8 cellular contexts compared by ENCODE assay signal in the genomic region with DNA sequence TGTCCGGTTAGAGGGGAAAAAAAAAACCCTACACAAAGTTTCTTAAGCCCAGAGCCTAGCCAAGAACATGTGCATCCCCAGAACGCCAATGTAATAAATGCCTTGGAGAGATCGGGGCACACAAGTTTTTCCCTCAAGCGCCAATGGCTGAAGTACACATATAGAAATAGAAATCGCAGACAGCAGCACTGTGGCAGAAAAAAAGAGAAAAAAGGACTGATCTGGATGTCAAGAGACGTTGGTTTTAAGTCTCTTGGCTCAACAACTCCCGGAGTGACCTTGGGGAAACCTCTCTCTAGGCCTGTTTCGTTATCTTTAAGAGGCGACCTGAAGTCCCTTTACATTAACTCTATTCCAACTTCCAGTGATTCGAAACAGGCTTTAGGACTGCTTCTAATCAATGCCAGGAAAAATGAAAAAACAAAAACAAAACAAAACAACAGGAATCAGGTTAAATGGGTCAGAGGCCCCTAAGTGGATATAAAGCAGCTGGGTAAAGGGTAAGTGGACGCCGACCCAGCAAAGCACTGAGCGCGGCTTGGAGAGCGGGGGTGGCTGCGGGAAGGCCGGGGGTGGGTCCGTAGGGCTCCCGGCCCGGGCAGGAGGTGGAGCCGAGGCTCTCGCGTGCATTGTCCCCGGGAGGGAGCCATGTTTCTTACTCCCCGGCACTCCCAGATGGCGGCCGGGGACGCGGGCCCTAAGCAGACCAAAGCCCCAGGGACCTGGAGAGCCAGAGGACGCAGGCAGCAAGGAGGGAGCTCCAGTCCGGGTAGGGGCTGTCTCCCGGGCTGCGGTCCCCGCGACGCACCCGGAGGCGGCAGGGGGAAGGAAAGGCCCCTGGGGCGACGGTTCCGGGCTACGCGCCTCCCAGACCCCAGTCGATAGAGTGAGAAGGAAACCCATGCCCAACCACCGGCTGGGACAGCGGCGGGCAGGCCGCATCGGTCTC. TPM values are rescaled to one million over a fixed set of nuclear protein-coding genes. Genes with fewer than 3 reads are reported as not detected.
DNase-seq lines count a peak whose midpoint lies in the region; ATAC-seq and TF ChIP-seq lines count a peak whose summit lies in the region.

No MANE protein-coding gene starts in this region.

- no CpG with 5 or more reads among the region's 49 CpGs for WGBS in trophoblast cell (ENCODE audit: extremely low coverage, insufficient coverage, insufficient read length)

- POLR2A ChIA-PET in CD4-positive, alpha-beta memory T cell (lab: Charles Lee; ENCODE audit: partially characterized antibody), result interaction anchor here (0.6 to 8.8 kb wide), 15 partner anchors 9 to 508 kb away, joined by 3 to 179 read pairs (median 6); partner anchors contain the start of genes DENND10, NANOS1 and SFXN4

- H3K23ac ChIP-seq in trophoblast cell (ENCODE audit: low read length), result no peak overlapping the region

- no peak overlapping the region for H2BK12ac ChIP-seq in trophoblast cell (ENCODE audit: low read length)

- no peaks in the 10 kb centered on the region for H3K27me3 ChIP-seq in CD4-positive, alpha-beta memory T cell (ENCODE audit: insufficient read depth, low read length)
- no peaks in the 10 kb centered on the region for H3K27me3 ChIP-seq in RWPE2 (ENCODE audit: insufficient read depth, poor library complexity, severe bottlenecking)
- no peaks in the 10 kb centered on the region for H3K27me3 ChIP-seq in cardiac muscle cell
- no peaks in the 10 kb centered on the region for H3K27me3 ChIP-seq in trophoblast cell (ENCODE audit: insufficient read depth, low read length)
- H3K27me3 ChIP-seq in upper lobe of right lung, result no peaks in the 10 kb centered on the region

- peak overlapping the region; percentile 96 for H2BK120ac ChIP-seq in trophoblast cell (ENCODE audit: insufficient read depth, low read length, poor library complexity)

- H3K36me3 ChIP-seq in CD4-positive, alpha-beta memory T cell (ENCODE audit: insufficient read depth, low read length), result no peaks in the 10 kb centered on the region
- H3K36me3 ChIP-seq in RWPE2 (ENCODE audit: low read depth) (peaks cover 39% of the 10 kb centered on the region), cardiac muscle cell (no peaks in the 10 kb centered on the region), trophoblast cell (ENCODE audit: control insufficient read depth in 1 of 2, insufficient read depth in 2 of 2, low read length in 2 of 2) (peaks cover 5 to 9% of the 10 kb centered on the region in 2 experiments), upper lobe of right lung (no peaks in the 10 kb centered on the region)

- TF ChIP-seq CTCF in RWPE2 (IDR thresholded peaks at IDR 0.05; ENCODE audit: poor library complexity, severe bottlenecking) (no peak), cardiac muscle cell (IDR thresholded peaks at IDR 0.05; ENCODE audit: low read depth, low read length) (no peak), upper lobe of right lung (IDR thresholded peaks at IDR 0.05) (no peak)

- H4K91ac ChIP-seq in trophoblast cell (ENCODE audit: low read depth, low read length), result peak overlapping the region; percentile 100

- peak overlapping the region; percentile 58 for H3K4me2 ChIP-seq in trophoblast cell (ENCODE audit: low read length)

- intact Hi-C loops in CD4-positive, alpha-beta memory T cell (cut with micrococcal nuclease), result loop anchor here (1.0 to 10.0 kb wide), 8 partner anchors 11 to 515 kb away; partner anchors contain the start of genes CACUL1, DENND10, GRK5 and PRDX3
- intact Hi-C loops in upper lobe of right lung (cut with DNase I), result no loop called here

- H3K27ac ChIP-seq in CD4-positive, alpha-beta memory T cell (ENCODE audit: low read depth, low read length), result peak overlapping the region; percentile 98
- H3K27ac ChIP-seq in RWPE2 (ENCODE audit: poor library complexity, severe bottlenecking) (peak overlapping the region; percentile 85), cardiac muscle cell (peak overlapping the region; percentile 98), trophoblast cell (ENCODE audit: low read depth, low read length) (peak overlapping the region; percentile 94), upper lobe of right lung (peak overlapping the region; percentile 99)

- H3K4me3 ChIP-seq in CD4-positive, alpha-beta memory T cell (ENCODE audit: low read length in 2 of 2), result peak overlapping the region; percentile 93 to 99
- H3K4me3 ChIP-seq in RWPE2 (ENCODE audit: severe bottlenecking), result peak overlapping the region; percentile 87
- H3K4me3 ChIP-seq in cardiac muscle cell, result peak overlapping the region; percentile 85
- H3K4me3 ChIP-seq in trophoblast cell (ENCODE audit: low read depth, low read length), result peak overlapping the region; percentile 98
- peak overlapping the region; percentile 99 for H3K4me3 ChIP-seq in upper lobe of right lung

- CTCF ChIA-PET in CD4-positive, alpha-beta memory T cell (lab: Charles Lee; ENCODE audit: partially characterized antibody), result interaction anchor here (0.6 to 3.6 kb wide), 6 partner anchors 11 to 736 kb away, joined by 3 to 24 read pairs (median 4); partner anchors contain the start of gene DENND10

- peaks cover 31% of the 10 kb centered on the region for H3K79me2 ChIP-seq in trophoblast cell (ENCODE audit: control insufficient read depth, insufficient read depth, low read length, poor library complexity)

- H2AK5ac ChIP-seq in trophoblast cell (ENCODE audit: low read length), result peak overlapping the region; percentile 100

- ATAC-seq in HG03354 (IDR thresholded peaks at IDR 0.05; ENCODE audit: poor library complexity, severe bottlenecking, unreplicated experiment) (peak; percentile 68), RWPE2 (ENCODE audit: low read depth) (peak; percentile 84), upper lobe of right lung (peak; percentile 94)

- peak; percentile 32 for TF ChIP-seq POLR2A in GM19099 (IDR thresholded peaks at IDR 0.05; ENCODE audit: extremely low read depth, insufficient read length, low read depth)

- peak overlapping the region; percentile 99 for H4K8ac ChIP-seq in trophoblast cell (ENCODE audit: low read depth, low read length)

- peaks cover 50% of the 10 kb centered on the region for H3K4me1 ChIP-seq in CD4-positive, alpha-beta memory T cell (ENCODE audit: insufficient read depth, low read length)
- H3K4me1 ChIP-seq in RWPE2 (ENCODE audit: insufficient read depth, poor library complexity, severe bottlenecking), result peaks cover 18% of the 10 kb centered on the region
- H3K4me1 ChIP-seq in cardiac muscle cell (ENCODE audit: low read depth), result peaks cover 20% of the 10 kb centered on the region
- H3K4me1 ChIP-seq in trophoblast cell (ENCODE audit: control insufficient read depth in 1 of 2, insufficient read depth in 2 of 2, low read length in 2 of 2), result peaks cover 0 to 11% of the 10 kb centered on the region in 2 experiments
- H3K4me1 ChIP-seq in upper lobe of right lung, result peaks cover 37% of the 10 kb centered on the region

- H3K9me3 ChIP-seq in CD4-positive, alpha-beta memory T cell (ENCODE audit: control insufficient read depth in 1 of 2, low read length in 2 of 2), result no peaks in the 10 kb centered on the region
- H3K9me3 ChIP-seq in RWPE2 (ENCODE audit: severe bottlenecking) (no peaks in the 10 kb centered on the region), cardiac muscle cell (ENCODE audit: low read depth) (no peaks in the 10 kb centered on the region), trophoblast cell (ENCODE audit: insufficient read depth, low read depth, low read length) (no peaks in the 10 kb centered on the region), upper lobe of right lung (no peaks in the 10 kb centered on the region)

- H3K18ac ChIP-seq in trophoblast cell (ENCODE audit: low read length), result peak overlapping the region; percentile 100

- peaks cover 0 to 34% of the 10 kb centered on the region in 2 donors for H3K36me3 Mint-ChIP-seq in CD4-positive, alpha-beta memory T cell

- peak overlapping the region; percentile 97 to 99 (median 99) for H3K27ac Mint-ChIP-seq in CD4-positive, alpha-beta memory T cell

- H3K79me1 ChIP-seq in trophoblast cell (ENCODE audit: low read length), result peaks cover 14% of the 10 kb centered on the region

- H2BK5ac ChIP-seq in trophoblast cell (ENCODE audit: low read depth, low read length, poor library complexity), result peak overlapping the region; percentile 99

- H3K27me3 Mint-ChIP-seq in CD4-positive, alpha-beta memory T cell, result no peaks in the 10 kb centered on the region

- H2AFZ ChIP-seq in trophoblast cell (ENCODE audit: insufficient read depth, low read length, poor library complexity), result peak overlapping the region; percentile 85

- peaks cover 26 to 64% (median 39%) of the 10 kb centered on the region in 4 donors for H3K4me1 Mint-ChIP-seq in CD4-positive, alpha-beta memory T cell

- H3K9ac ChIP-seq in trophoblast cell (ENCODE audit: low read length), result peak overlapping the region; percentile 100

- peak; percentile 59 to 72 (median 67) for DNase-seq in CD4-positive, alpha-beta memory T cell
- peak; percentile 75 for DNase-seq in RWPE2 (ENCODE audit: low spot score)
- DNase-seq in activated naive CD8-positive, alpha-beta T cell treated with anti-CD3 and anti-CD28 coated beads, Interleukin-2, amount 50 U/mL, for 16 hours (ENCODE audit: low read depth, low spot score), result peak; percentile 14
- DNase-seq in cardiac muscle cell (ENCODE audit: low read depth in 1 of 2, low spot score in 1 of 2), result peak; percentile 86
- peak; percentile 68 to 81 for DNase-seq in trophoblast cell
- DNase-seq in upper lobe of right lung, result peak; percentile 93

- peak overlapping the region; percentile 97 for H4K12ac ChIP-seq in trophoblast cell (ENCODE audit: low read depth, low read length)

- peak overlapping the region; percentile 100 for H3K14ac ChIP-seq in trophoblast cell (ENCODE audit: low read length)

- H3K9me3 Mint-ChIP-seq in CD4-positive, alpha-beta memory T cell, result peaks cover 0 to 5% (median 0%) of the 10 kb centered on the region in 8 donors

- H3K4ac ChIP-seq in trophoblast cell (ENCODE audit: low read depth, low read length), result peak overlapping the region; percentile 100

- H3K4me3 Mint-ChIP-seq in CD4-positive, alpha-beta memory T cell, result peak overlapping the region; percentile 97 to 99 (median 99)

RNA-seq across cellular contexts. Expression of gene EIF3A, which starts 0.8 kb away (rescaled TPM):
- total RNA-seq in CD4-positive, alpha-beta memory T cell, result 100 to 1,000 TPM; 122 to 129 TPM
- 10 to 100 TPM; 29.8 to 81.7 TPM for polyA plus RNA-seq in CD4-positive, alpha-beta memory T cell
- total RNA-seq in cardiac muscle cell (64.2 and 140 TPM in 2 replicates), upper lobe of right lung (96.9 TPM)
- 56.7 and 73.9 TPM in 2 replicates for polyA plus RNA-seq in cardiac muscle cell
- polyA plus RNA-seq in trophoblast cell (2013), result 155 and 157 TPM in 2 replicates

RNA-seq across cellular contexts. Expression of gene DENND10, which starts 24.1 kb away (rescaled TPM):
- total RNA-seq in CD4-positive, alpha-beta memory T cell, result 10 to 100 TPM; 48.0 to 53.4 TPM
- polyA plus RNA-seq in CD4-positive, alpha-beta memory T cell, result 10 to 100 TPM; 54.9 to 76.7 TPM
- total RNA-seq in cardiac muscle cell (41.9 and 52.3 TPM in 2 replicates), upper lobe of right lung (27.7 TPM)
- polyA plus RNA-seq in cardiac muscle cell, result 73.3 and 77.4 TPM in 2 replicates
- polyA plus RNA-seq in trophoblast cell (2013), result 63.7 and 65.3 TPM in 2 replicates

RNA-seq across cellular contexts. Expression of gene NANOS1, which starts 50.3 kb away (rescaled TPM):
- under 1 TPM; 0.49 to 0.64 TPM for total RNA-seq in CD4-positive, alpha-beta memory T cell
- polyA plus RNA-seq in CD4-positive, alpha-beta memory T cell, result under 1 TPM in 1 of 2 donors, not detected in 1; 0.11 TPM
- total RNA-seq in cardiac muscle cell (1.0 and 1.5 TPM in 2 replicates), upper lobe of right lung (2.9 TPM)
- 2.5 and 4.5 TPM in 2 replicates for polyA plus RNA-seq in cardiac muscle cell
- polyA plus RNA-seq in trophoblast cell (2013), result 2.4 and 3.3 TPM in 2 replicates

Comparison
In these comparisons a context has a peak if more than half of its experiments do, and no peak if none do; other contexts are left out.
1. Peak in every context shown above with its lines: DNase-seq, ATAC-seq, H3K4me3 ChIP-seq and H3K27ac ChIP-seq.
2. DNase-seq: peak in every context shown above with its lines; median percentile 93 in upper lobe of right lung; 86 in cardiac muscle cell; 75 in RWPE2; 74 in trophoblast cell; 67 in CD4-positive, alpha-beta memory T cell; 14 in activated naive CD8-positive, alpha-beta T cell treated with anti-CD3 and anti-CD28 coated beads, Interleukin-2, amount 50 U/mL, for 16 hours.